In genomic region chrX:46673596-46673995, GRCh38 we compare ENCODE assay signal across 16 cellular contexts.
DNase-seq lines count a peak whose midpoint lies in the region; ATAC-seq and TF ChIP-seq lines count a peak whose summit lies in the region.
"Had no signal": no experiment of that assay in that cellular context is flagged by ENCODE, and none has a peak within 500 bp of the region (broad histone marks: within the 10 kb centered on the region; RNA-seq: fewer than 3 reads in every experiment).

No MANE protein-coding gene starts in this region.

- H3K36me3 ChIP-seq in GM23338 (ENCODE audit: insufficient read depth): no peaks in the 10 kb centered on the region
- H3K36me3 ChIP-seq in parathyroid adenoma (ENCODE audit: control insufficient read depth, insufficient read depth, low read length): no peaks in the 10 kb centered on the region
- no peaks in the 10 kb centered on the region for H3K36me3 ChIP-seq in ovary
- peaks cover 0 to 8% (median 0%) of the 10 kb centered on the region in 6 donors for H3K36me3 ChIP-seq in spleen

- no peak overlapping the region for H3K4me2 ChIP-seq in GM23338
- H3K4me2 ChIP-seq in parathyroid adenoma (ENCODE audit: low read length): no peak overlapping the region

- no peaks in the 10 kb centered on the region for H3K27me3 ChIP-seq in GM23338 (ENCODE audit: insufficient read depth)
- H3K27me3 ChIP-seq in parathyroid adenoma (ENCODE audit: control insufficient read depth, insufficient read depth, low read length): no peaks in the 10 kb centered on the region
- no peaks in the 10 kb centered on the region for H3K27me3 ChIP-seq in ovary
- peaks cover 0 to 5% (median 0%) of the 10 kb centered on the region in 7 donors for H3K27me3 ChIP-seq in spleen (replicated peaks in 1 of 7)

- no peaks in the 10 kb centered on the region for H3K9me2 ChIP-seq in GM23338 (ENCODE audit: insufficient read depth)

- no peaks in the 10 kb centered on the region for H3K4me1 ChIP-seq in GM23338 (ENCODE audit: insufficient read depth)
- H3K4me1 ChIP-seq in parathyroid adenoma: peaks cover 13% of the 10 kb centered on the region
- H3K4me1 ChIP-seq in ovary (ENCODE audit: insufficient read depth): no peaks in the 10 kb centered on the region
- no peaks in the 10 kb centered on the region for H3K4me1 ChIP-seq in spleen

- H3K9me3 Mint-ChIP-seq in GM23338: no peaks in the 10 kb centered on the region
- H3K9me3 Mint-ChIP-seq: CD4-positive, alpha-beta memory T cell had no signal

- intact Hi-C loops in ovary (cut with DNase I): no loop called here
- intact Hi-C loops in spleen (cut with DNase I; ENCODE audit: low total_unique reads): no loop called here

- H3K4me1 Mint-ChIP-seq in GM23338: no peaks in the 10 kb centered on the region; the same call in 2 of the 3 replicates
- H3K4me1 Mint-ChIP-seq: CD4-positive, alpha-beta memory T cell had no signal

- TF ChIP-seq EP300 in ovary (IDR thresholded peaks at IDR 0.05): no peak

- no peaks in the 10 kb centered on the region for H3F3A ChIP-seq in GM23338 (replicated peaks; ENCODE audit: low read depth)

- 71 to 79% (median 72%) methylated on average over 4 of the region's 4 CpGs for WGBS in ovary, 3 donors
- 80 to 94% (median 86%) methylated on average over 4 of the region's 4 CpGs for WGBS in spleen, 5 donors

- H3K4me3 Mint-ChIP-seq in GM23338: no peak overlapping the region
- H3K4me3 Mint-ChIP-seq: CD4-positive, alpha-beta memory T cell had no signal

- no peaks in the 10 kb centered on the region for H3K27me3 Mint-ChIP-seq in GM23338 (ENCODE audit: insufficient read depth, low read depth, poor library complexity)
- H3K27me3 Mint-ChIP-seq: CD4-positive, alpha-beta memory T cell had no signal

- no peak overlapping the region for H3K9ac ChIP-seq in parathyroid adenoma

- no peak for ATAC-seq in GM23338
- ATAC-seq: GM12878 had no signal

- TF ChIP-seq POLR2A in ovary (IDR thresholded peaks at IDR 0.05): no peak
- TF ChIP-seq POLR2A in spleen (IDR thresholded peaks at IDR 0.05): no peak

- H3K9me3 ChIP-seq in parathyroid adenoma (ENCODE audit: control insufficient read depth, low read length): no peaks in the 10 kb centered on the region
- no peaks in the 10 kb centered on the region for H3K9me3 ChIP-seq in ovary
- H3K9me3 ChIP-seq in spleen: no peaks in the 10 kb centered on the region

- H2AFZ ChIP-seq in GM23338: no peak overlapping the region
- no peak overlapping the region for H2AFZ ChIP-seq in parathyroid adenoma

- H3K79me2 ChIP-seq in GM23338 (replicated peaks; ENCODE audit: insufficient read depth) (no peaks in the 10 kb centered on the region), parathyroid adenoma (no peaks in the 10 kb centered on the region)

- peak overlapping the region; percentile 57; the same call in 1 of the 2 replicates for H3K27ac Mint-ChIP-seq in GM23338
- H3K27ac Mint-ChIP-seq: CD4-positive, alpha-beta memory T cell had no signal

- DNase-seq in GM23338 (ENCODE audit: low spot score) (no peak), caudate nucleus (lab: John Stamatoyannopoulos, UW) (no peak), ovary (no peak), spleen (no peak), cerebellar nuclear complex (lab: John Stamatoyannopoulos, UW) (no peak)
- DNase-seq: C1 segment of cervical spinal cord; Calu3; CD4-positive, alpha-beta memory T cell; COR-L47; DMS153; DND-41; GDM1; H7; HCEC 1CT had no signal

- peaks cover 26% of the 10 kb centered on the region for H3K36me3 Mint-ChIP-seq in GM23338 (ENCODE audit: low read depth)
- H3K36me3 Mint-ChIP-seq: CD4-positive, alpha-beta memory T cell had no signal

- no peak overlapping the region for H3K4me3 ChIP-seq in GM23338
- H3K4me3 ChIP-seq in parathyroid adenoma (ENCODE audit: low read depth, low read length): no peak overlapping the region
- H3K4me3 ChIP-seq in ovary: no peak overlapping the region
- no peak overlapping the region for H3K4me3 ChIP-seq in spleen
- H3K4me3 ChIP-seq: GM12878 had no signal

- H4K20me1 ChIP-seq in GM23338 (replicated peaks; ENCODE audit: insufficient read depth): no peaks in the 10 kb centered on the region

- H3K27ac ChIP-seq in GM23338 (ENCODE audit: low read depth) (no peak overlapping the region), caudate nucleus (ENCODE audit: low read depth, low read length) (peak overlapping the region; percentile 36), parathyroid adenoma (peak overlapping the region; percentile 74), ovary (no peak overlapping the region), spleen (no peak overlapping the region)

- no peak for TF ChIP-seq CTCF in GM23338 (conservative IDR thresholded peaks at IDR 0.05; ENCODE audit: low read depth in 2 of 2)
- peak; percentile 35 for TF ChIP-seq CTCF in parathyroid adenoma (IDR thresholded peaks at IDR 0.05)
- TF ChIP-seq CTCF in ovary (IDR thresholded peaks at IDR 0.05): no peak
- TF ChIP-seq CTCF in spleen (IDR thresholded peaks at IDR 0.05 in 8 of 11, conservative IDR thresholded peaks at IDR 0.05 in 3 of 11): no peak

TF ChIP-seq in GM23338, 12 proteins besides CTCF, POLR2A, EP300 and RAD21:
- TF ChIP-seq ZNF462 (CRISPR knock-in tag; IDR thresholded peaks at IDR 0.05): no peak

Comparison
In these comparisons a context has a peak if more than half of its experiments do, and no peak if none do; other contexts are left out.
1. H3K27ac ChIP-seq: peak in caudate nucleus (single experiment) and parathyroid adenoma (single experiment); none in GM23338 (single experiment), ovary (0 of 2) and spleen (0 of 8).